In the genomic region with DNA sequence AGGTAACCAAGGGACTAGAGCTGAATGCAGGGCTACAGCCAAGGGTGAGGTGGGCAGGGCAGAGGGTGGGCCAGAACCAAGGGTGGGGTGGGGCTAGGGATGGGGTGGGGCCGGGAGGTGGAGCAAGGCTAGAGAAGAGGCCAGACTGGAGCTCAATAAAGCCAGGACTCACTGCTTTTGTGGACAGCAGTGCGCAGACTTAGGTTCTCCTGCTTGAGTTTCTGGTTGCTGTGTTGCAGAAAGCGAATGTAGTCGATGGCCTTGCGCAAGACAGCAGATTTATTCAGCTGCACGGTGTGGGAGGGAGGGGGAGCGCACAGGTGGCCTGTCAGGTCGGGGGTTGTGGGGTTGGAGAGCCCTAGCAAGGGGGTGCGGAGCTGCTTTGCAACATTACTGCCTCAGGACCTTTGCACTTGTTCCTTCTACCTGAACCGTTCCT, we compare ENCODE assay signal across 10 cellular contexts.
A peak's percentile ranks its signal among the peaks of the same experiment; 100 is the strongest.
DNase-seq lines count a peak whose midpoint lies in the region; ATAC-seq and TF ChIP-seq lines count a peak whose summit lies in the region.
"Had no signal": no experiment of that assay in that cellular context is flagged by ENCODE, and none has a peak within 500 bp of the region (broad histone marks: within the 10 kb centered on the region; RNA-seq: fewer than 3 reads in every experiment).

No MANE protein-coding gene starts in this region.

- in situ Hi-C loops in ACHN (cut with HindIII; ENCODE audit: low pct_ligation_motif_present, low pct_unique_long_range_greater_than_20kb, low sequenced_read_pairs) = no loop called here
- in situ Hi-C loops in GM13976 (cut with MboI; ENCODE audit: low sequenced_read_pairs, unreplicated experiment) = loop anchor here (10.0 kb wide), 1 partner anchor 47 kb away; no protein-coding TSS in a partner anchor

- no peak overlapping the region for H3K27ac Mint-ChIP-seq in stimulated activated effector memory CD8-positive, alpha-beta T cell treated with anti-CD3 and anti-CD28 coated beads, Interleukin-12 subunit alpha, Interleukin-12 subunit beta, amount 100 ng/mL, for 72 hours

- DNase-seq in ACHN (peak; percentile 57), GM13976 (ENCODE audit: low spot score) (peak; percentile 66), T1000 (lab: John Stamatoyannopoulos, UW) (peak; percentile 22), iris pigment epithelial cell (ENCODE audit: low read depth) (peak; percentile 49)
- no peak for DNase-seq in activated effector memory CD4-positive, alpha-beta T cell treated with anti-CD3 and anti-CD28 coated beads, Interleukin-2, amount 50 U/mL, for 16 hours
- DNase-seq in stimulated activated effector memory CD8-positive, alpha-beta T cell treated with anti-CD3 and anti-CD28 coated beads, Interleukin-12 subunit alpha, Interleukin-12 subunit beta, amount 100 ng/mL, for 72 hours (ENCODE audit: low spot score in 2 of 2) = no peak
- DNase-seq: GF-D8, midbrain had no signal

- H3K36me3 Mint-ChIP-seq in stimulated activated effector memory CD8-positive, alpha-beta T cell treated with anti-CD3 and anti-CD28 coated beads, Interleukin-12 subunit alpha, Interleukin-12 subunit beta, amount 100 ng/mL, for 72 hours = peaks cover 58% of the 10 kb centered on the region

- peaks cover 41% of the 10 kb centered on the region for H3K4me1 Mint-ChIP-seq in stimulated activated effector memory CD8-positive, alpha-beta T cell treated with anti-CD3 and anti-CD28 coated beads, Interleukin-12 subunit alpha, Interleukin-12 subunit beta, amount 100 ng/mL, for 72 hours

- H3K4me3 Mint-ChIP-seq in stimulated activated effector memory CD8-positive, alpha-beta T cell treated with anti-CD3 and anti-CD28 coated beads, Interleukin-12 subunit alpha, Interleukin-12 subunit beta, amount 100 ng/mL, for 72 hours = no peak overlapping the region

- no peak for ATAC-seq in stimulated activated effector memory CD8-positive, alpha-beta T cell treated with anti-CD3 and anti-CD28 coated beads, Interleukin-12 subunit alpha, Interleukin-12 subunit beta, amount 100 ng/mL, for 72 hours
- no peak for ATAC-seq in HG03159 (IDR thresholded peaks at IDR 0.05; ENCODE audit: unreplicated experiment)
- no peak for ATAC-seq in HG02623 (IDR thresholded peaks at IDR 0.05; ENCODE audit: unreplicated experiment)

- no peak for TF ChIP-seq CTCF in GM13976 (IDR thresholded peaks at IDR 0.05; ENCODE audit: borderline replicate concordance, control extremely low read depth, extremely low read depth, insufficient read depth, missing control alignments)

- H3K9me3 Mint-ChIP-seq in stimulated activated effector memory CD8-positive, alpha-beta T cell treated with anti-CD3 and anti-CD28 coated beads, Interleukin-12 subunit alpha, Interleukin-12 subunit beta, amount 100 ng/mL, for 72 hours = no peaks in the 10 kb centered on the region

Comparison
In these comparisons a context has a peak if more than half of its experiments do, and no peak if none do; other contexts are left out.
1. DNase-seq: peak in ACHN (single experiment), GM13976 (single experiment), T1000 (single experiment) and iris pigment epithelial cell (single experiment); none in activated effector memory CD4-positive, alpha-beta T cell treated with anti-CD3 and anti-CD28 coated beads, Interleukin-2, amount 50 U/mL, for 16 hours (single experiment) and stimulated activated effector memory CD8-positive, alpha-beta T cell treated with anti-CD3 and anti-CD28 coated beads, Interleukin-12 subunit alpha, Interleukin-12 subunit beta, amount 100 ng/mL, for 72 hours (0 of 2).